ENCODE assay signal across 8 cellular contexts in genomic region chr3:170869645-170870593, GRCh38. TPM values are rescaled to one million over a fixed set of nuclear protein-coding genes. Genes with fewer than 3 reads are reported as not detected.
DNase-seq lines count a peak whose midpoint lies in the region; ATAC-seq and TF ChIP-seq lines count a peak whose summit lies in the region.

TSS of gene RPL22L1 (minus strand) at chr3:170870195. CDS start at chr3:170870167, 28 bp downstream.

- TF ChIP-seq CTCF in foreskin keratinocyte (conservative IDR thresholded peaks at IDR 0.05) = peak; percentile 37
- no peak for TF ChIP-seq CTCF in testis (IDR thresholded peaks at IDR 0.05)

- H3K27ac ChIP-seq in foreskin keratinocyte = peak within 1 kb of the TSS; percentile 83
- peak within 1 kb of the TSS; percentile 84 to 87 for H3K27ac ChIP-seq in testis

- peak; percentile 37 for TF ChIP-seq POLR2A in testis (IDR thresholded peaks at IDR 0.05)

- H3K27me3 ChIP-seq in MG63 = no peaks in the 10 kb centered on the region
- no peaks in the 10 kb centered on the region for H3K27me3 ChIP-seq in foreskin keratinocyte
- no peaks in the 10 kb centered on the region for H3K27me3 ChIP-seq in testis

- H3K36me3 ChIP-seq in MG63 (peaks cover 50% of the 10 kb centered on the region), testis (ENCODE audit: low read depth, missing control alignments) (no peaks in the 10 kb centered on the region)

- H3K9me3 ChIP-seq in MG63 (no peaks in the 10 kb centered on the region), testis (no peaks in the 10 kb centered on the region)

- peaks cover 10% of the 10 kb centered on the region for H3K4me1 ChIP-seq in foreskin keratinocyte
- peaks cover 4% of the 10 kb centered on the region for H3K4me1 ChIP-seq in testis

- peak within 1 kb of the TSS; percentile 89 for H3K4me3 ChIP-seq in MG63
- H3K4me3 ChIP-seq in testis = peak within 1 kb of the TSS; percentile 63 to 79

- WGBS in testis, 2 donors = 1% methylated on average over 56 to 59 of the region's 59 CpGs

- peak; percentile 96 for ATAC-seq in foreskin keratinocyte

- intact Hi-C loops in testis (cut with DNase I; ENCODE audit: low total_unique reads) = no loop called here

- peak; percentile 97 for DNase-seq in EL
- peak; percentile 99 for DNase-seq in H4 (ENCODE audit: low spot score)
- DNase-seq in MG63 = peak; percentile 97
- DNase-seq in activated T-helper 1 cell treated with anti-CD3 and anti-CD28 coated beads, Interleukin-2, amount 50 U/mL, for 16 hours (ENCODE audit: low read depth in 1 of 2, low spot score in 1 of 2) = peak; percentile 86 to 87
- peak; percentile 85 to 91 for DNase-seq in foreskin keratinocyte
- DNase-seq in non-pigmented ciliary epithelial cell (ENCODE audit: low read depth) = peak; percentile 67
- DNase-seq in testis = peak; percentile 97
- DNase-seq in hypothalamus (lab: John Stamatoyannopoulos, UW) = no peak

RNA-seq across cellular contexts. Expression of gene RPL22L1, which starts in this region (rescaled TPM):
- 760 and 772 TPM in 2 replicates for total RNA-seq in H4 (2014; rRNA removed; shearing (Covaris generic))
- total RNA-seq in MG63 (2014; rRNA removed; shearing (Covaris generic); ENCODE audit: low replicate concordance) = 249 and 594 TPM in 2 replicates
- total RNA-seq in foreskin keratinocyte = 290 and 331 TPM in 2 replicates
- polyA plus RNA-seq in foreskin keratinocyte = 508 and 570 TPM in 2 replicates
- 10 to 100 TPM; 27.2 to 28.4 TPM for total RNA-seq in testis
- 40.6 TPM for polyA plus RNA-seq in testis (ENCODE audit: insufficient read depth, low read depth, low replicate concordance)

Comparison
In these comparisons a context has a peak if more than half of its experiments do, and no peak if none do; other contexts are left out.
1. RNA of gene RPL22L1 (polyA plus RNA-seq): 508 to 570 TPM in foreskin keratinocyte; 40.6 TPM in testis (single experiment); every median in the first group is over 10 times any median in the second.
2. DNase-seq: peak in EL (single experiment), H4 (single experiment), MG63 (single experiment), activated T-helper 1 cell treated with anti-CD3 and anti-CD28 coated beads, Interleukin-2, amount 50 U/mL, for 16 hours (2 of 2), foreskin keratinocyte (2 of 2), non-pigmented ciliary epithelial cell (single experiment) and testis (single experiment); none in hypothalamus (0 of 51).